8 cellular contexts compared by ENCODE assay signal in genomic region chr7:652881-653280, GRCh38.
"Had no signal": no experiment of that assay in that cellular context is flagged by ENCODE, and none has a peak within 500 bp of the region (broad histone marks: within the 10 kb centered on the region; RNA-seq: fewer than 3 reads in every experiment).

No MANE protein-coding gene starts in this region.

- H3K4me1 ChIP-seq: HAP-1 had no signal

- DNase-seq: GM23248, GOT3, H7, HFFc6, IMR-90 had no signal

- H3K36me3 ChIP-seq: HAP-1 had no signal

- H2AFZ ChIP-seq: GM23248 had no signal

- H3K4me3 ChIP-seq: GM23248, HAP-1 had no signal

- ATAC-seq: HCT116 had no signal

- H3K27ac ChIP-seq: GM23248, HL-60 had no signal

- H3K27ac Mint-ChIP-seq: HFFc6 had no signal

- H3K4me3 Mint-ChIP-seq: HFFc6 had no signal

- H3K9ac ChIP-seq: GM23248 had no signal

- H3K9me3 ChIP-seq: HAP-1 had no signal
